ENCODE assay signal across 9 cellular contexts in the genomic region with DNA sequence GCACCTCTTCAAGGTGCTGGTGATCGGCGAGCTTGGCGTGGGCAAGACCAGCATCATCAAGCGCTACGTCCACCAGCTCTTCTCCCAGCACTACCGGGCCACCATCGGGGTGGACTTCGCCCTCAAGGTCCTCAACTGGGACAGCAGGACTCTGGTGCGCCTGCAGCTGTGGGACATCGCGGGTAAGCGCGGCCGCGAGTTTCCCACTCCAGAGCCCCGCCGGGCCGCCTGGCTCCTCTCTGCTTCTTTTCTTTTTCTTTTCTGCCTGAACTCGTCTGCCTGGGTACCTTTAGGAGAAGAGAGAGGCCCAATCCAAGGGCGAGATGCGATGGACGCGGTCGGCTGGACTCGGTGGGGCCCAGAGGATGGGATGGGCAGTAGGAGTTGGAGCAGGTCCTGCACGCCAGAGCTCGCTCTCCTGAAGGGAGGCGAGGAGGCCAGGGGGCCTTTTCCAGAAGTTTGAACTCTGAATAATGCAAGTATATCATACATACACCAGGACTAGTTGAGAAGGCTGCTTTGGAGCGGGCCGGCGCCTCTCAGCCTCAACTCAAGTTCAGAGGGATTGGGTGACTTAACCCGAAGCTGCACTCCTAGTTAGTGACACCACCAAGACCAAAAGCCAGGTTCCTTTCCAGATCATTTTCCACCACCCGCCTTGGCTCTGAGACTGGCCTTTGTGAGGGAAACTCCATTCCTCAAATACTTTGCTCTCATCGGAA. TPM values are rescaled to one million over a fixed set of nuclear protein-coding genes. Genes with fewer than 3 reads are reported as not detected.
DNase-seq lines count a peak whose midpoint lies in the region; ATAC-seq and TF ChIP-seq lines count a peak whose summit lies in the region.
"Had no signal": no experiment of that assay in that cellular context is flagged by ENCODE, and none has a peak within 500 bp of the region (broad histone marks: within the 10 kb centered on the region; RNA-seq: fewer than 3 reads in every experiment).

No MANE protein-coding gene starts in this region.

- TF ChIP-seq CTCF in HFFc6 (IDR thresholded peaks at IDR 0.05) (no peak), RWPE2 (IDR thresholded peaks at IDR 0.05; ENCODE audit: poor library complexity, severe bottlenecking) (no peak), coronary artery (IDR thresholded peaks at IDR 0.05) (no peak)

- H3K9me3 Mint-ChIP-seq in HFFc6: no peaks in the 10 kb centered on the region
- H3K9me3 Mint-ChIP-seq in stimulated activated naive B cell treated with anti-CD40 and anti-IgM and Interleukin-4, amounts not matched to agents 10 μg/mL and 1 μg/mL and 100 μg/mL, for 72 hours: no peaks in the 10 kb centered on the region

- peaks cover 14% of the 10 kb centered on the region; the same call in 1 of the 2 replicates for H3K36me3 Mint-ChIP-seq in HFFc6 (ENCODE audit: low read depth)
- peaks cover 0 to 2% of the 10 kb centered on the region in 2 donors for H3K36me3 Mint-ChIP-seq in stimulated activated naive B cell treated with anti-CD40 and anti-IgM and Interleukin-4, amounts not matched to agents 10 μg/mL and 1 μg/mL and 100 μg/mL, for 72 hours

- peak; percentile 53 for DNase-seq in EL
- DNase-seq in HFFc6: peak; percentile 36
- DNase-seq in RWPE2 (ENCODE audit: low spot score): peak; percentile 45
- peak; percentile 83 for DNase-seq in coronary artery (ENCODE audit: low spot score)
- DNase-seq in left kidney (ENCODE audit: low read depth, low spot score): peak; percentile 83
- peak; percentile 0 for DNase-seq in stimulated activated naive B cell treated with anti-CD40 and anti-IgM and Interleukin-4, amounts not matched to agents 10 μg/mL and 1 μg/mL and 100 μg/mL, for 72 hours
- no peak for DNase-seq in NCI-H345 (lab: John Stamatoyannopoulos, UW)
- no peak for DNase-seq in NCI-H1105 (lab: John Stamatoyannopoulos, UW)

- peaks cover 52% of the 10 kb centered on the region for H3K4me1 Mint-ChIP-seq in HFFc6 (ENCODE audit: low read depth)
- peaks cover 5 to 7% of the 10 kb centered on the region in 2 donors for H3K4me1 Mint-ChIP-seq in stimulated activated naive B cell treated with anti-CD40 and anti-IgM and Interleukin-4, amounts not matched to agents 10 μg/mL and 1 μg/mL and 100 μg/mL, for 72 hours

- peaks cover 13% of the 10 kb centered on the region for H3K36me3 ChIP-seq in RWPE2 (ENCODE audit: low read depth)

- H3K4me3 Mint-ChIP-seq in HFFc6: peak overlapping the region; percentile 97
- H3K4me3 Mint-ChIP-seq in stimulated activated naive B cell treated with anti-CD40 and anti-IgM and Interleukin-4, amounts not matched to agents 10 μg/mL and 1 μg/mL and 100 μg/mL, for 72 hours: peak overlapping the region; percentile 67 to 71

- H3K4me3 ChIP-seq in RWPE2 (ENCODE audit: severe bottlenecking) (peak overlapping the region; percentile 70), coronary artery (peak overlapping the region; percentile 78)

- peak; percentile 34 for ATAC-seq in RWPE2 (ENCODE audit: low read depth)
- peak; percentile 24 to 27 for ATAC-seq in stimulated activated naive B cell treated with anti-CD40 and anti-IgM and Interleukin-4, amounts not matched to agents 10 μg/mL and 1 μg/mL and 100 μg/mL, for 72 hours (replicated peaks)

- peaks cover 18% of the 10 kb centered on the region for H3K4me1 ChIP-seq in RWPE2 (ENCODE audit: insufficient read depth, poor library complexity, severe bottlenecking)

- H3K27ac Mint-ChIP-seq in HFFc6: peak overlapping the region; percentile 96
- peak overlapping the region; percentile 37 for H3K27ac Mint-ChIP-seq in stimulated activated naive B cell treated with anti-CD40 and anti-IgM and Interleukin-4, amounts not matched to agents 10 μg/mL and 1 μg/mL and 100 μg/mL, for 72 hours

- H3K27ac ChIP-seq in RWPE2 (ENCODE audit: poor library complexity, severe bottlenecking) (peak overlapping the region; percentile 95), coronary artery (peak overlapping the region; percentile 95 to 97)

- no peaks in the 10 kb centered on the region for H3K9me3 ChIP-seq in RWPE2 (ENCODE audit: severe bottlenecking)

- no peaks in the 10 kb centered on the region for H3K27me3 ChIP-seq in RWPE2 (ENCODE audit: insufficient read depth, poor library complexity, severe bottlenecking)

- H3K27me3 Mint-ChIP-seq in HFFc6 (ENCODE audit: insufficient read depth): peaks cover 2% of the 10 kb centered on the region; the same call in 1 of the 2 replicates
- H3K27me3 Mint-ChIP-seq in stimulated activated naive B cell treated with anti-CD40 and anti-IgM and Interleukin-4, amounts not matched to agents 10 μg/mL and 1 μg/mL and 100 μg/mL, for 72 hours: peaks cover 31 to 36% of the 10 kb centered on the region in 2 donors

RNA-seq across cellular contexts. Expression of a gene that starts 0.5 kb away (rescaled TPM):
- 10 to 100 TPM; 71.9 to 87.6 (median 74.3) TPM for total RNA-seq in HFFc6 (2021; fragmentation: NEBNext Ultra II Directional; extraction: Animal tissue kit (Norgen Biotek cat#: 25700))

RNA-seq across cellular contexts. Expression of a gene that starts 54.7 kb away (rescaled TPM):
- total RNA-seq in HFFc6 (2021; fragmentation: NEBNext Ultra II Directional; extraction: Animal tissue kit (Norgen Biotek cat#: 25700)): not detected
- total RNA-seq: subcutaneous adipose tissue had no signal

Comparison
In these comparisons a context has a peak if more than half of its experiments do, and no peak if none do; other contexts are left out.
1. DNase-seq: peak in EL (single experiment), HFFc6 (single experiment), RWPE2 (single experiment), coronary artery (single experiment), left kidney (single experiment) and stimulated activated naive B cell treated with anti-CD40 and anti-IgM and Interleukin-4, amounts not matched to agents 10 μg/mL and 1 μg/mL and 100 μg/mL, for 72 hours (single experiment); none in NCI-H345 (single experiment) and NCI-H1105 (single experiment).